In genomic region chr3:122794779-122795673, GRCh38 we compare ENCODE assay signal across 8 cellular contexts. TPM values are rescaled to one million over a fixed set of nuclear protein-coding genes. Genes with fewer than 3 reads are reported as not detected.
DNase-seq lines count a peak whose midpoint lies in the region; ATAC-seq and TF ChIP-seq lines count a peak whose summit lies in the region.

Gene SLC49A4, plus strand, starts transcription at chr3:122795069. Its CDS starts 124 bp downstream, at chr3:122795193.

- H3K4me3 ChIP-seq in HUES48 (ENCODE audit: low read depth, low read length), result peak within 1 kb of the TSS; percentile 75

- peaks cover 12% of the 10 kb centered on the region for H3K27me3 ChIP-seq in HUES48 (ENCODE audit: control insufficient read depth, insufficient read depth, low read length)

- no peaks in the 10 kb centered on the region for H3K27me3 Mint-ChIP-seq in CD14-positive monocyte (ENCODE audit: low read depth in 3 of 3)
- no peaks in the 10 kb centered on the region for H3K27me3 Mint-ChIP-seq in naive thymus-derived CD8-positive, alpha-beta T cell
- H3K27me3 Mint-ChIP-seq in stimulated activated naive CD8-positive, alpha-beta T cell treated with anti-CD3 and anti-CD28 coated beads, Interleukin-15, Interleukin-2, amounts not matched to agents 100 ng/mL and 50 ng/mL, for 24 hours, result no peaks in the 10 kb centered on the region

- intact Hi-C loops in CD14-positive monocyte (cut with micrococcal nuclease), result loop anchor here (2.0 to 10.0 kb wide), 4 partner anchors 24 to 1940 kb away; partner anchors contain the start of gene UMPS (in 1 of the 2)

- peak within 1 kb of the TSS; percentile 98 for H3K27ac ChIP-seq in HUES48 (ENCODE audit: low read depth, low read length)

- peaks cover 30% of the 10 kb centered on the region for H3K4me1 Mint-ChIP-seq in CD14-positive monocyte
- H3K4me1 Mint-ChIP-seq in naive thymus-derived CD8-positive, alpha-beta T cell, result peaks cover 17 to 35% (median 27%) of the 10 kb centered on the region in 4 donors
- peaks cover 28% of the 10 kb centered on the region for H3K4me1 Mint-ChIP-seq in stimulated activated naive CD8-positive, alpha-beta T cell treated with anti-CD3 and anti-CD28 coated beads, Interleukin-15, Interleukin-2, amounts not matched to agents 100 ng/mL and 50 ng/mL, for 24 hours (ENCODE audit: low read depth)

- no peaks in the 10 kb centered on the region for H3K9me3 ChIP-seq in HUES48 (ENCODE audit: control insufficient read depth, insufficient read depth, low read length)

- peak; percentile 87 for DNase-seq in CD14-positive monocyte (ENCODE audit: low spot score)
- peak; percentile 68 for DNase-seq in activated CD8-positive, alpha-beta memory T cell treated with anti-CD3 and anti-CD28 coated beads, Interleukin-2, amount 50 U/mL, for 4 hours
- DNase-seq in naive thymus-derived CD8-positive, alpha-beta T cell, result peak; percentile 43 to 82 (median 66)
- DNase-seq in SIG-M5 (lab: John Stamatoyannopoulos, UW), result no peak

- H3K36me3 ChIP-seq in HUES48 (ENCODE audit: control insufficient read depth, insufficient read depth, low read length), result no peaks in the 10 kb centered on the region

- no peaks in the 10 kb centered on the region for H3K36me3 Mint-ChIP-seq in CD14-positive monocyte
- no peaks in the 10 kb centered on the region for H3K36me3 Mint-ChIP-seq in naive thymus-derived CD8-positive, alpha-beta T cell
- no peaks in the 10 kb centered on the region for H3K36me3 Mint-ChIP-seq in stimulated activated naive CD8-positive, alpha-beta T cell treated with anti-CD3 and anti-CD28 coated beads, Interleukin-15, Interleukin-2, amounts not matched to agents 100 ng/mL and 50 ng/mL, for 24 hours (ENCODE audit: low read depth)

- peaks cover 12% of the 10 kb centered on the region; the same call in 1 of the 2 replicates for H3K4me1 ChIP-seq in HUES48 (ENCODE audit: control insufficient read depth, insufficient read depth, low read length)

- peak within 1 kb of the TSS; percentile 86 to 94 for H3K4me3 Mint-ChIP-seq in CD14-positive monocyte
- peak within 1 kb of the TSS; percentile 69 to 97 (median 88) for H3K4me3 Mint-ChIP-seq in naive thymus-derived CD8-positive, alpha-beta T cell
- H3K4me3 Mint-ChIP-seq in stimulated activated naive CD8-positive, alpha-beta T cell treated with anti-CD3 and anti-CD28 coated beads, Interleukin-15, Interleukin-2, amounts not matched to agents 100 ng/mL and 50 ng/mL, for 24 hours, result no peak within 1 kb of the TSS

- H3K9me3 Mint-ChIP-seq in CD14-positive monocyte, result peaks cover 0 to 2% (median 0%) of the 10 kb centered on the region in 7 donors
- H3K9me3 Mint-ChIP-seq in naive thymus-derived CD8-positive, alpha-beta T cell, result no peaks in the 10 kb centered on the region
- H3K9me3 Mint-ChIP-seq in stimulated activated naive CD8-positive, alpha-beta T cell treated with anti-CD3 and anti-CD28 coated beads, Interleukin-15, Interleukin-2, amounts not matched to agents 100 ng/mL and 50 ng/mL, for 24 hours, result no peaks in the 10 kb centered on the region

- ATAC-seq in GM21367 (IDR thresholded peaks at IDR 0.05; ENCODE audit: unreplicated experiment) (peak; percentile 60), esophagus mucosa (peak; percentile 80)
- peak; percentile 54 to 61 for ATAC-seq in naive thymus-derived CD8-positive, alpha-beta T cell

- peak within 1 kb of the TSS; percentile 86 for H3K9ac ChIP-seq in HUES48 (ENCODE audit: low read depth, low read length)

- POLR2A ChIA-PET in naive thymus-derived CD8-positive, alpha-beta T cell (lab: Charles Lee), result no interaction called here

- peak within 1 kb of the TSS; percentile 99 to 100 (median 99) for H3K27ac Mint-ChIP-seq in CD14-positive monocyte
- H3K27ac Mint-ChIP-seq in naive thymus-derived CD8-positive, alpha-beta T cell, result peak within 1 kb of the TSS in 9 of 10 donors; percentile 13 to 99 (median 95)
- peak within 1 kb of the TSS; percentile 83 for H3K27ac Mint-ChIP-seq in stimulated activated naive CD8-positive, alpha-beta T cell treated with anti-CD3 and anti-CD28 coated beads, Interleukin-15, Interleukin-2, amounts not matched to agents 100 ng/mL and 50 ng/mL, for 24 hours

- TF ChIP-seq CTCF in CD14-positive monocyte (IDR thresholded peaks at IDR 0.05), result no peak

RNA-seq across cellular contexts. Expression of gene SLC49A4, which starts in this region (rescaled TPM):
- polyA plus RNA-seq in CD14-positive monocyte, result 10 to 100 TPM; 18.6 to 19.0 TPM
- total RNA-seq in esophagus mucosa, result 10.3 TPM
- total RNA-seq in naive thymus-derived CD8-positive, alpha-beta T cell, result 1 to 10 TPM; 7.5 to 8.7 TPM
- 1 to 10 TPM; 1.3 to 2.5 (median 1.8) TPM for polyA plus RNA-seq in naive thymus-derived CD8-positive, alpha-beta T cell

Comparison
In these comparisons a context has a peak if more than half of its experiments do, and no peak if none do; other contexts are left out.
1. RNA of gene SLC49A4 (polyA plus RNA-seq): 18.6 to 19.0 TPM in CD14-positive monocyte; 1.3 to 2.5 TPM in naive thymus-derived CD8-positive, alpha-beta T cell; every median in the first group is over 4 times any median in the second.
2. Peak in every context shown above with its lines, with median percentiles within 50 percentile points of each other: H3K27ac Mint-ChIP-seq and ATAC-seq.